ENCODE assay signal across 18 cellular contexts in genomic region chr3:5213574-5213966, GRCh38. TPM values are rescaled to one million over a fixed set of nuclear protein-coding genes. Genes with fewer than 3 reads are reported as not detected.
DNase-seq lines count a peak whose midpoint lies in the region; ATAC-seq and TF ChIP-seq lines count a peak whose summit lies in the region.
"Had no signal": no experiment of that assay in that cellular context is flagged by ENCODE, and none has a peak within 500 bp of the region (broad histone marks: within the 10 kb centered on the region; RNA-seq: fewer than 3 reads in every experiment).

No MANE protein-coding gene starts in this region.

- no peak overlapping the region for H3K27ac ChIP-seq in CD4-positive, alpha-beta T cell (ENCODE audit: low read depth, low read length)
- H3K27ac ChIP-seq in H9 (ENCODE audit: insufficient read length, low read depth, low read length) (peak overlapping the region; percentile 2), iPS-20b (ENCODE audit: low read length) (peak overlapping the region; percentile 68), right atrium auricular region (no peak overlapping the region)
- H3K27ac ChIP-seq: right lobe of liver, RWPE1 had no signal

- H3K36me3 ChIP-seq in iPS-20b (ENCODE audit: insufficient read depth, low read depth, low read length) (peaks cover 75% of the 10 kb centered on the region), right atrium auricular region (peaks cover 80% of the 10 kb centered on the region)

- no peaks in the 10 kb centered on the region for H3K23me2 ChIP-seq in H9 (ENCODE audit: insufficient read length, low read depth, low read length, poor library complexity, severe bottlenecking)

- H4K20me1 ChIP-seq in H9 (ENCODE audit: control insufficient read depth, insufficient read depth, insufficient read length) = no peaks in the 10 kb centered on the region

- no peak overlapping the region for H3K4ac ChIP-seq in H9 (ENCODE audit: low read depth, low read length)

- peaks cover 97% of the 10 kb centered on the region for H3K36me3 Mint-ChIP-seq in CD4-positive, alpha-beta T cell (ENCODE audit: low read depth)
- peaks cover 64 to 78% (median 74%) of the 10 kb centered on the region in 3 experiments for H3K36me3 Mint-ChIP-seq in H9 (ENCODE audit: insufficient read depth in 1 of 3, low read depth in 3 of 3)
- H3K36me3 Mint-ChIP-seq in activated T-helper 1 cell treated with anti-CD3 and anti-CD28 coated beads, Interleukin-12 subunit alpha, Interleukin-12 subunit beta, Interleukin-2, Interleukin-4 antibody, amounts not matched to agents 30 ng/mL and 10 ng/mL and 1 ng/mL, durations not matched to agents 14 hours and 24 hours and 36 hours (ENCODE audit: low read depth) = peaks cover 79% of the 10 kb centered on the region

- intact Hi-C loops in CD4-positive, alpha-beta T cell (cut with DNase I, micrococcal nuclease) = loop anchor here in 1 of 2 experiments (5.0 kb wide), 1 partner anchor 76 kb away; no protein-coding TSS in a partner anchor
- intact Hi-C loops in activated T-helper 1 cell treated with anti-CD3 and anti-CD28 coated beads, Interleukin-12 subunit alpha, Interleukin-12 subunit beta, Interleukin-2, Interleukin-4 antibody, amounts not matched to agents 30 ng/mL and 10 ng/mL and 1 ng/mL, durations not matched to agents 14 hours and 24 hours and 36 hours (cut with micrococcal nuclease) = no loop called here

- no peaks in the 10 kb centered on the region for H3K27me3 ChIP-seq in CD4-positive, alpha-beta T cell (ENCODE audit: control insufficient read depth, insufficient read depth, low read length)
- H3K27me3 ChIP-seq in H9 (ENCODE audit: insufficient read depth, low read length) (no peaks in the 10 kb centered on the region), iPS-20b (ENCODE audit: insufficient read depth, low read length) (no peaks in the 10 kb centered on the region), right atrium auricular region (no peaks in the 10 kb centered on the region)
- H3K27me3 ChIP-seq: right lobe of liver had no signal

- H3T11ph ChIP-seq in H9 (ENCODE audit: low read length) = no peak overlapping the region

- no CpG with 5 or more reads among the region's 7 CpGs for WGBS in H9 (ENCODE audit: extremely low coverage, insufficient read length, low lambda C conversion rate)

- no peaks in the 10 kb centered on the region for H3K9me3 ChIP-seq in CD4-positive, alpha-beta T cell (ENCODE audit: control insufficient read depth, low read length)
- no peaks in the 10 kb centered on the region for H3K9me3 ChIP-seq in H9 (ENCODE audit: control insufficient read depth, low read depth, low read length)
- H3K9me3 ChIP-seq in iPS-20b (ENCODE audit: insufficient read depth, low read depth, low read length) = no peaks in the 10 kb centered on the region
- H3K9me3 ChIP-seq in right atrium auricular region = no peaks in the 10 kb centered on the region
- H3K9me3 ChIP-seq: mucosa of descending colon, right lobe of liver had no signal

- peak overlapping the region; percentile 39; the same call in 1 of the 2 replicates for H3K4me3 ChIP-seq in iPS-20b (ENCODE audit: low read length)
- H3K4me3 ChIP-seq in right atrium auricular region = no peak overlapping the region
- H3K4me3 ChIP-seq: mucosa of descending colon, right lobe of liver had no signal

- no peak overlapping the region for H2BK12ac ChIP-seq in H9 (ENCODE audit: insufficient read length, low read depth, low read length)

- no peak overlapping the region for H3K4me3 Mint-ChIP-seq in CD4-positive, alpha-beta T cell
- peak overlapping the region in 1 of 2 experiments; percentile 61; a peak in 2 of 5 replicates for H3K4me3 Mint-ChIP-seq in H9
- H3K4me3 Mint-ChIP-seq in activated T-helper 1 cell treated with anti-CD3 and anti-CD28 coated beads, Interleukin-12 subunit alpha, Interleukin-12 subunit beta, Interleukin-2, Interleukin-4 antibody, amounts not matched to agents 30 ng/mL and 10 ng/mL and 1 ng/mL, durations not matched to agents 14 hours and 24 hours and 36 hours = no peak overlapping the region

- H4K5ac ChIP-seq in H9 (ENCODE audit: insufficient read length, low read depth, low read length) = no peak overlapping the region

- H2BK15ac ChIP-seq in H9 (ENCODE audit: low read depth, low read length) = no peak overlapping the region

- no peak overlapping the region for H2BK20ac ChIP-seq in H9 (ENCODE audit: low read depth, low read length, poor library complexity, severe bottlenecking)

- H2AK5ac ChIP-seq in H9 (ENCODE audit: insufficient read length, low read length) = no peak overlapping the region

- POLR2A ChIA-PET in CD4-positive, alpha-beta T cell (lab: Charles Lee) = no interaction called here

- no peaks in the 10 kb centered on the region for H3K27me3 Mint-ChIP-seq in CD4-positive, alpha-beta T cell
- no peaks in the 10 kb centered on the region for H3K27me3 Mint-ChIP-seq in H9 (ENCODE audit: low read depth)
- H3K27me3 Mint-ChIP-seq in activated T-helper 1 cell treated with anti-CD3 and anti-CD28 coated beads, Interleukin-12 subunit alpha, Interleukin-12 subunit beta, Interleukin-2, Interleukin-4 antibody, amounts not matched to agents 30 ng/mL and 10 ng/mL and 1 ng/mL, durations not matched to agents 14 hours and 24 hours and 36 hours (ENCODE audit: insufficient read depth) = no peaks in the 10 kb centered on the region

- H3K14ac ChIP-seq in H9 (ENCODE audit: insufficient read depth, low read length) = no peak overlapping the region

- H3K4me2 ChIP-seq in H9 (ENCODE audit: insufficient read depth, insufficient read length, low read length) = peak overlapping the region; percentile 11

- H2BK5ac ChIP-seq in H9 (ENCODE audit: insufficient read length, low read length) = no peak overlapping the region

- H3K4me1 Mint-ChIP-seq in CD4-positive, alpha-beta T cell (ENCODE audit: low read depth) = peaks cover 7% of the 10 kb centered on the region
- H3K4me1 Mint-ChIP-seq in H9 = peaks cover 34 to 47% of the 10 kb centered on the region in 2 experiments
- peaks cover under 1% of the 10 kb centered on the region for H3K4me1 Mint-ChIP-seq in activated T-helper 1 cell treated with anti-CD3 and anti-CD28 coated beads, Interleukin-12 subunit alpha, Interleukin-12 subunit beta, Interleukin-2, Interleukin-4 antibody, amounts not matched to agents 30 ng/mL and 10 ng/mL and 1 ng/mL, durations not matched to agents 14 hours and 24 hours and 36 hours (ENCODE audit: low read depth)

- no peaks in the 10 kb centered on the region for H3K79me1 ChIP-seq in H9 (ENCODE audit: insufficient read depth, low read depth, low read length, poor library complexity, severe bottlenecking)

- H3K23ac ChIP-seq in H9 (ENCODE audit: insufficient read length, low read depth, low read length) = no peak overlapping the region

- H3K4me1 ChIP-seq in H9 (ENCODE audit: insufficient read depth, low read length) = peaks cover 9% of the 10 kb centered on the region; the same call in 1 of the 2 replicates
- peaks cover 26% of the 10 kb centered on the region; the same call in 1 of the 2 replicates for H3K4me1 ChIP-seq in iPS-20b (ENCODE audit: insufficient read depth, low read length)
- H3K4me1 ChIP-seq in right atrium auricular region = no peaks in the 10 kb centered on the region

- no peak overlapping the region for H4K91ac ChIP-seq in H9 (ENCODE audit: insufficient read length, low read depth, low read length)

- no peaks in the 10 kb centered on the region for H3K9me3 Mint-ChIP-seq in CD4-positive, alpha-beta T cell
- peaks cover 0 to 2% of the 10 kb centered on the region in 2 experiments; a peak in 2 of 5 replicates for H3K9me3 Mint-ChIP-seq in H9
- H3K9me3 Mint-ChIP-seq in activated T-helper 1 cell treated with anti-CD3 and anti-CD28 coated beads, Interleukin-12 subunit alpha, Interleukin-12 subunit beta, Interleukin-2, Interleukin-4 antibody, amounts not matched to agents 30 ng/mL and 10 ng/mL and 1 ng/mL, durations not matched to agents 14 hours and 24 hours and 36 hours = no peaks in the 10 kb centered on the region

- H3K56ac ChIP-seq in H9 (ENCODE audit: insufficient read length, low read depth, low read length) = no peak overlapping the region

- no peak for TF ChIP-seq CTCF in CD4-positive, alpha-beta T cell (IDR thresholded peaks at IDR 0.05)
- TF ChIP-seq CTCF in H9 (conservative IDR thresholded peaks at IDR 0.05) (no peak), right atrium auricular region (IDR thresholded peaks at IDR 0.05) (no peak)

- no peak overlapping the region for H2AFZ ChIP-seq in H9 (ENCODE audit: low read length)

- H4K8ac ChIP-seq in H9 (replicated peaks; ENCODE audit: insufficient read length, low read depth, low read length) = no peak overlapping the region

- H3K79me2 ChIP-seq in H9 (ENCODE audit: insufficient read depth, low read length) = 0 out of 2 replicates have a peak, but pooled peaks cover 3% of the 10 kb centered on the region

- no peak overlapping the region for H3K9ac ChIP-seq in H9 (ENCODE audit: extremely low read depth, insufficient read length, low read length)
- H3K9ac ChIP-seq in iPS-20b (ENCODE audit: low read depth, low read length) = peak overlapping the region; percentile 54; the same call in 1 of the 2 replicates

- CTCF ChIA-PET in CD4-positive, alpha-beta T cell (lab: Charles Lee) = no interaction called here

- no peak overlapping the region for H2BK120ac ChIP-seq in H9 (ENCODE audit: low read depth, low read length, poor library complexity, severe bottlenecking)

- no peak for ATAC-seq in CD4-positive, alpha-beta T cell (ENCODE audit: poor library complexity)
- ATAC-seq: mucosa of descending colon had no signal

- no peak overlapping the region for H3K18ac ChIP-seq in H9 (ENCODE audit: insufficient read length, low read depth, low read length)

- DNase-seq in CD4-positive, alpha-beta T cell = no peak
- DNase-seq in H9 (peak; percentile 92), COLO668 (lab: John Stamatoyannopoulos, UW; ENCODE audit: unreplicated experiment) (no peak), NCI-H524 (lab: John Stamatoyannopoulos, UW) (no peak), DMS 273 treated with DMSO at 0.1 percent for 48 hours (lab: John Stamatoyannopoulos, UW) (no peak), right atrium auricular region (ENCODE audit: low spot score) (no peak)
- no peak for DNase-seq in activated T-helper 1 cell treated with anti-CD3 and anti-CD28 coated beads, Interleukin-12 subunit alpha, Interleukin-12 subunit beta, Interleukin-2, Interleukin-4 antibody, amounts not matched to agents 30 ng/mL and 10 ng/mL and 1 ng/mL, durations not matched to agents 14 hours and 24 hours and 36 hours (ENCODE audit: low spot score)
- DNase-seq: activated CD4-positive, alpha-beta T cell treated with anti-CD3 and anti-CD28 coated beads, Interleukin-2, amount 50 U/mL, for 48 hours; hypothalamus; mucosa of descending colon; NCI-H1417; NCI-H2171; NCI-H82; occipital lobe; right lobe of liver; stimulated activated CD4-positive, alpha-beta T cell treated with anti-CD3 and anti-CD28 coated beads, Interleukin-2, amount 100 ng/mL, for 24 hours had no signal

- peak overlapping the region; percentile 1 for H3K27ac Mint-ChIP-seq in CD4-positive, alpha-beta T cell
- peak overlapping the region; percentile 71 to 98 (median 91) for H3K27ac Mint-ChIP-seq in H9
- H3K27ac Mint-ChIP-seq in activated T-helper 1 cell treated with anti-CD3 and anti-CD28 coated beads, Interleukin-12 subunit alpha, Interleukin-12 subunit beta, Interleukin-2, Interleukin-4 antibody, amounts not matched to agents 30 ng/mL and 10 ng/mL and 1 ng/mL, durations not matched to agents 14 hours and 24 hours and 36 hours = peak overlapping the region; percentile 62

RNA-seq across cellular contexts. Expression of gene EDEM1, which starts 26.1 kb away (rescaled TPM):
- total RNA-seq in CD4-positive, alpha-beta T cell = 100 to 1,000 TPM; 106 to 114 TPM
- total RNA-seq in H9 (2021) (11.6 and 11.7 TPM in 2 replicates), right atrium auricular region (10 to 100 TPM in 1 of 2 donors, 1 to 10 TPM in 1; 8.1 to 11.2 TPM)
- total RNA-seq in activated T-helper 1 cell treated with anti-CD3 and anti-CD28 coated beads, Interleukin-12 subunit alpha, Interleukin-12 subunit beta, Interleukin-2, Interleukin-4 antibody, amounts not matched to agents 30 ng/mL and 10 ng/mL and 1 ng/mL, durations not matched to agents 14 hours and 24 hours and 36 hours = 169 and 192 TPM in 2 replicates

Comparison
In these comparisons a context has a peak if more than half of its experiments do, and no peak if none do; other contexts are left out.
1. H3K27ac ChIP-seq: peak in H9 (single experiment) and iPS-20b (single experiment); none in CD4-positive, alpha-beta T cell (single experiment) and right atrium auricular region (0 of 2).
2. H3K27ac Mint-ChIP-seq: peak in every context shown above with its lines; median percentile 91 in H9; 62 in activated T-helper 1 cell treated with anti-CD3 and anti-CD28 coated beads, Interleukin-12 subunit alpha, Interleukin-12 subunit beta, Interleukin-2, Interleukin-4 antibody, amounts not matched to agents 30 ng/mL and 10 ng/mL and 1 ng/mL, durations not matched to agents 14 hours and 24 hours and 36 hours; 1 in CD4-positive, alpha-beta T cell.